In genomic region chr13:80695841-80696240, GRCh38 we compare ENCODE assay signal across 32 cellular contexts.
"Had no signal": no experiment of that assay in that cellular context is flagged by ENCODE, and none has a peak within 500 bp of the region (broad histone marks: within the 10 kb centered on the region; RNA-seq: fewer than 3 reads in every experiment).

No MANE protein-coding gene starts in this region.

- DNase-seq: activated CD4-positive, alpha-beta memory T cell treated with anti-CD3 and anti-CD28 coated beads, Interleukin-2, amount 10 ng/mL, durations not matched to agents 7 days and 5 days; activated CD4-positive, alpha-beta T cell treated with anti-CD3 and anti-CD28 coated beads, Interleukin-2, amount 10 ng/mL, durations not matched to agents 24 days and 14 days; activated CD4-positive, CD25-positive, alpha-beta regulatory T cell treated with anti-CD3 and anti-CD28 coated beads, Interleukin-2, amount 50 U/mL, for 72 hours; activated gamma-delta T cell treated with Interleukin-2 at 50 U/mL for 16 hours; activated naive CD4-positive, alpha-beta T cell treated with anti-CD3 and anti-CD28 coated beads, Interleukin-2, amount 50 U/mL, for 16 hours; activated naive CD8-positive, alpha-beta T cell treated with anti-CD3 and anti-CD28 coated beads, Interleukin-2, amount 50 U/mL, for 24 hours; activated T-cell treated with anti-CD3 and anti-CD28 coated beads, Interleukin-2, amount 50 U/mL, for 4 hours; amygdala; colonic mucosa; effector memory CD8-positive, alpha-beta T cell; foreskin fibroblast; head of caudate nucleus; hypothalamus; left ventricle myocardium inferior; mucosa of descending colon; psoas muscle; sigmoid colon; small intestine; stimulated activated CD4-positive, alpha-beta T cell treated with anti-CD3 and anti-CD28 coated beads, Interleukin-1b, Interleukin-23, amount 100 ng/mL, for 48 hours; stimulated activated CD4-positive, alpha-beta T cell treated with anti-CD3 and anti-CD28 coated beads, Interleukin-4, amount 100 ng/mL, for 4 hours; stimulated activated CD8-positive, alpha-beta memory T cell treated with anti-CD3 and anti-CD28 coated beads, Interleukin-4, amount 100 ng/mL, for 48 hours; stimulated activated naive CD8-positive, alpha-beta T cell treated with anti-CD3 and anti-CD28 coated beads, Interleukin-15, amount 100 ng/mL, for 72 hours; T-cell; thyroid gland; upper lobe of left lung had no signal

- H3K4me3 ChIP-seq: breast epithelium, colonic mucosa, left ventricle myocardium inferior, lung, mucosa of descending colon, psoas muscle, sigmoid colon, thyroid gland, upper lobe of left lung had no signal

- H3K27ac ChIP-seq: breast epithelium, colonic mucosa, left ventricle myocardium inferior, parathyroid adenoma, psoas muscle, sigmoid colon, thyroid gland, upper lobe of left lung, VCaP had no signal

- H3K36me3 Mint-ChIP-seq: stimulated activated memory B cell treated with anti-CD40 and anti-IgM and Interleukin-4, amounts not matched to agents 10 μg/mL and 1 μg/mL and 100 μg/mL, for 72 hours; T-cell had no signal

- ATAC-seq: activated naive CD8-positive, alpha-beta T cell treated with anti-CD3 and anti-CD28 coated beads, Interleukin-2, amount 50 U/mL, for 24 hours; activated T-cell treated with anti-CD3 and anti-CD28 coated beads, Interleukin-2, amount 50 U/mL, for 4 hours; activated T-helper 17 cell treated with anti-CD3 and anti-CD28 coated beads, Interleukin-2, amount 50 U/mL, for 72 hours; effector memory CD8-positive, alpha-beta T cell; mucosa of descending colon; natural killer cell treated with Interleukin-12 subunit alpha and Interleukin-12 subunit beta and Interleukin-15 and Interleukin-18, amount 100 ng/mL, for 72 hours; psoas muscle; stimulated activated memory B cell treated with anti-CD40 and anti-IgM and Interleukin-4, amounts not matched to agents 10 μg/mL and 1 μg/mL and 100 μg/mL, for 72 hours; stimulated activated naive CD8-positive, alpha-beta T cell treated with anti-CD3 and anti-CD28 coated beads, Interleukin-15, amount 100 ng/mL, for 72 hours; T-cell had no signal

- H3K9me3 Mint-ChIP-seq: activated naive CD8-positive, alpha-beta T cell treated with anti-CD3 and anti-CD28 coated beads, Interleukin-2, amount 50 U/mL, for 24 hours had no signal

- H3K4me3 Mint-ChIP-seq: activated CD4-positive, alpha-beta memory T cell treated with anti-CD3 and anti-CD28 coated beads, Interleukin-2, amount 10 ng/mL, durations not matched to agents 7 days and 5 days; activated CD4-positive, alpha-beta T cell treated with anti-CD3 and anti-CD28 coated beads, Interleukin-2, amount 10 ng/mL, durations not matched to agents 24 days and 14 days; activated naive CD8-positive, alpha-beta T cell treated with anti-CD3 and anti-CD28 coated beads, Interleukin-2, amount 50 U/mL, for 24 hours; activated T-cell treated with anti-CD3 and anti-CD28 coated beads, Interleukin-2, amount 50 U/mL, for 4 hours; activated T-helper 17 cell treated with anti-CD3 and anti-CD28 coated beads, Interleukin-2, amount 50 U/mL, for 72 hours; effector memory CD8-positive, alpha-beta T cell; natural killer cell treated with Interleukin-12 subunit alpha and Interleukin-12 subunit beta and Interleukin-15 and Interleukin-18, amount 100 ng/mL, for 72 hours; stimulated activated memory B cell treated with anti-CD40 and anti-IgM and Interleukin-4, amounts not matched to agents 10 μg/mL and 1 μg/mL and 100 μg/mL, for 72 hours; stimulated activated naive CD8-positive, alpha-beta T cell treated with anti-CD3 and anti-CD28 coated beads, Interleukin-15, amount 100 ng/mL, for 72 hours; T-cell had no signal

- H3K9me3 ChIP-seq: colonic mucosa, psoas muscle, thyroid gland had no signal

- H3K4me1 ChIP-seq: breast epithelium, colonic mucosa, left ventricle myocardium inferior, parathyroid adenoma, psoas muscle, sigmoid colon, thyroid gland, upper lobe of left lung had no signal

- H3K36me3 ChIP-seq: breast epithelium, colonic mucosa, left ventricle myocardium inferior, sigmoid colon, thyroid gland, upper lobe of left lung had no signal

- H3K27me3 Mint-ChIP-seq: activated CD4-positive, alpha-beta memory T cell treated with anti-CD3 and anti-CD28 coated beads, Interleukin-2, amount 10 ng/mL, durations not matched to agents 7 days and 5 days; activated CD4-positive, alpha-beta T cell treated with anti-CD3 and anti-CD28 coated beads, Interleukin-2, amount 10 ng/mL, durations not matched to agents 24 days and 14 days; activated naive CD8-positive, alpha-beta T cell treated with anti-CD3 and anti-CD28 coated beads, Interleukin-2, amount 50 U/mL, for 24 hours; activated T-helper 17 cell treated with anti-CD3 and anti-CD28 coated beads, Interleukin-2, amount 50 U/mL, for 72 hours; effector memory CD8-positive, alpha-beta T cell; stimulated activated memory B cell treated with anti-CD40 and anti-IgM and Interleukin-4, amounts not matched to agents 10 μg/mL and 1 μg/mL and 100 μg/mL, for 72 hours; stimulated activated naive CD8-positive, alpha-beta T cell treated with anti-CD3 and anti-CD28 coated beads, Interleukin-15, amount 100 ng/mL, for 72 hours; T-cell had no signal

- H3K27ac Mint-ChIP-seq: activated CD4-positive, alpha-beta memory T cell treated with anti-CD3 and anti-CD28 coated beads, Interleukin-2, amount 10 ng/mL, durations not matched to agents 7 days and 5 days; activated CD4-positive, alpha-beta T cell treated with anti-CD3 and anti-CD28 coated beads, Interleukin-2, amount 10 ng/mL, durations not matched to agents 24 days and 14 days; activated naive CD8-positive, alpha-beta T cell treated with anti-CD3 and anti-CD28 coated beads, Interleukin-2, amount 50 U/mL, for 24 hours; activated T-helper 17 cell treated with anti-CD3 and anti-CD28 coated beads, Interleukin-2, amount 50 U/mL, for 72 hours; effector memory CD8-positive, alpha-beta T cell; natural killer cell treated with Interleukin-12 subunit alpha and Interleukin-12 subunit beta and Interleukin-15 and Interleukin-18, amount 100 ng/mL, for 72 hours; stimulated activated memory B cell treated with anti-CD40 and anti-IgM and Interleukin-4, amounts not matched to agents 10 μg/mL and 1 μg/mL and 100 μg/mL, for 72 hours; stimulated activated naive CD8-positive, alpha-beta T cell treated with anti-CD3 and anti-CD28 coated beads, Interleukin-15, amount 100 ng/mL, for 72 hours; T-cell had no signal

- H3K4me1 Mint-ChIP-seq: activated CD4-positive, alpha-beta memory T cell treated with anti-CD3 and anti-CD28 coated beads, Interleukin-2, amount 10 ng/mL, durations not matched to agents 7 days and 5 days; activated CD4-positive, alpha-beta T cell treated with anti-CD3 and anti-CD28 coated beads, Interleukin-2, amount 10 ng/mL, durations not matched to agents 24 days and 14 days; activated naive CD8-positive, alpha-beta T cell treated with anti-CD3 and anti-CD28 coated beads, Interleukin-2, amount 50 U/mL, for 24 hours; activated T-helper 17 cell treated with anti-CD3 and anti-CD28 coated beads, Interleukin-2, amount 50 U/mL, for 72 hours; stimulated activated memory B cell treated with anti-CD40 and anti-IgM and Interleukin-4, amounts not matched to agents 10 μg/mL and 1 μg/mL and 100 μg/mL, for 72 hours; stimulated activated naive CD8-positive, alpha-beta T cell treated with anti-CD3 and anti-CD28 coated beads, Interleukin-15, amount 100 ng/mL, for 72 hours; T-cell had no signal

- H3K27me3 ChIP-seq: breast epithelium, colonic mucosa, sigmoid colon, thyroid gland, upper lobe of left lung had no signal
